8 cellular contexts compared by ENCODE assay signal in genomic region chr11:64165482-64165841, GRCh38. TPM values are rescaled to one million over a fixed set of nuclear protein-coding genes. Genes with fewer than 3 reads are reported as not detected.
DNase-seq lines count a peak whose midpoint lies in the region; ATAC-seq and TF ChIP-seq lines count a peak whose summit lies in the region.

No MANE protein-coding gene starts in this region.

- H4K20me1 ChIP-seq in MM.1S (ENCODE audit: insufficient read depth, low read length), result no peaks in the 10 kb centered on the region
- H4K20me1 ChIP-seq in mammary epithelial cell (ENCODE audit: insufficient read depth, low read length), result no peaks in the 10 kb centered on the region

- DNase-seq in NCI-H1092 treated with DMSO at 0.1 percent for 48 hours (lab: John Stamatoyannopoulos, UW), result peak; percentile 50
- DNase-seq in NCI-H1092 (lab: John Stamatoyannopoulos, UW), result no peak
- no peak for DNase-seq in MM.1S
- no peak for DNase-seq in mammary epithelial cell
- DNase-seq in lower lobe of right lung, result no peak
- no peak for DNase-seq in tibial nerve (ENCODE audit: low spot score in 2 of 2)
- DNase-seq in NCI-H1694 (lab: John Stamatoyannopoulos, UW), result no peak

- in situ Hi-C loops in mammary epithelial cell (cut with MboI; ENCODE audit: low sequenced_read_pairs in 2 of 2), result no loop called here

- BruUV-seq in mammary epithelial cell (replicated peaks; lab: Mats Ljungman, UMichigan), result no TSS peak

- TF ChIP-seq EP300 in tibial nerve (IDR thresholded peaks at IDR 0.05), result no peak

- peaks cover 15% of the 10 kb centered on the region for H3K79me2 ChIP-seq in MM.1S (ENCODE audit: low read length)
- peaks cover 3% of the 10 kb centered on the region for H3K79me2 ChIP-seq in mammary epithelial cell (ENCODE audit: insufficient read depth, low read length)

- H3K4me3 ChIP-seq in MM.1S (ENCODE audit: low read length) (peak overlapping the region; percentile 74), mammary epithelial cell (replicated peaks in 1 of 3; ENCODE audit: insufficient read depth in 1 of 3, low read depth in 2 of 3, low read length in 3 of 3) (peak overlapping the region; percentile 54 to 73 (median 69)), lower lobe of right lung (peak overlapping the region; percentile 87), tibial nerve (peak overlapping the region; percentile 80 to 89 (median 80))

- H3K9me3 ChIP-seq in MM.1S (replicated peaks; ENCODE audit: insufficient read depth, low read length) (no peaks in the 10 kb centered on the region), mammary epithelial cell (replicated peaks; ENCODE audit: insufficient read depth, low read length) (no peaks in the 10 kb centered on the region), lower lobe of right lung (no peaks in the 10 kb centered on the region), tibial nerve (no peaks in the 10 kb centered on the region)

- H3K4me2 ChIP-seq in MM.1S (ENCODE audit: low read depth, low read length) (peak overlapping the region; percentile 83), mammary epithelial cell (ENCODE audit: insufficient read depth, low read depth, low read length) (peak overlapping the region; percentile 86)

- dilution Hi-C loops in mammary epithelial cell (cut with HindIII; ENCODE audit: low sequenced_read_pairs), result no loop called here

- H3F3A ChIP-seq in MM.1S (ENCODE audit: insufficient read depth, low read length), result peaks cover 4% of the 10 kb centered on the region

- H3K36me3 ChIP-seq in MM.1S (replicated peaks; ENCODE audit: insufficient read depth, low read length), result no peaks in the 10 kb centered on the region
- H3K36me3 ChIP-seq in mammary epithelial cell (ENCODE audit: insufficient read depth, low read length), result no peaks in the 10 kb centered on the region
- no peaks in the 10 kb centered on the region for H3K36me3 ChIP-seq in lower lobe of right lung
- H3K36me3 ChIP-seq in tibial nerve, result no peaks in the 10 kb centered on the region

- TF ChIP-seq CTCF in MM.1S (IDR thresholded peaks at IDR 0.05; ENCODE audit: low read length) (no peak), mammary epithelial cell (conservative IDR thresholded peaks at IDR 0.05 in 1 of 2, IDR thresholded peaks at IDR 0.05 in 1 of 2; ENCODE audit: extremely low read depth in 1 of 2, insufficient read depth in 1 of 2, low read depth in 1 of 2, low read length in 2 of 2) (no peak), lower lobe of right lung (IDR thresholded peaks at IDR 0.05) (no peak), tibial nerve (IDR thresholded peaks at IDR 0.05) (no peak)

- CTCF ChIA-PET in mammary epithelial cell (lab: Charles Lee; ENCODE audit: low non-redundant PET), result no interaction called here

- no peak for TF ChIP-seq POLR2A in tibial nerve (IDR thresholded peaks at IDR 0.05)

- H3K9me2 ChIP-seq in MM.1S (replicated peaks; ENCODE audit: insufficient read depth, low read length), result no peaks in the 10 kb centered on the region

- H3K27me3 ChIP-seq in MM.1S (replicated peaks; ENCODE audit: insufficient read depth, low read length) (no peaks in the 10 kb centered on the region), mammary epithelial cell (ENCODE audit: insufficient read depth, low read length) (no peaks in the 10 kb centered on the region), lower lobe of right lung (ENCODE audit: low read depth) (no peaks in the 10 kb centered on the region), tibial nerve (no peaks in the 10 kb centered on the region)

- H3K9ac ChIP-seq in MM.1S (ENCODE audit: low read length), result peak overlapping the region; percentile 75
- no peak overlapping the region for H3K9ac ChIP-seq in mammary epithelial cell (ENCODE audit: insufficient read depth, low read length)

- H3K27ac ChIP-seq in MM.1S (ENCODE audit: low read length) (no peak overlapping the region), mammary epithelial cell (ENCODE audit: insufficient read depth, low read depth, low read length) (no peak overlapping the region), lower lobe of right lung (peak overlapping the region; percentile 84), tibial nerve (peak overlapping the region; percentile 47 to 86 (median 75))

- H3K4me1 ChIP-seq in MM.1S (ENCODE audit: low read length) (0 out of 2 replicates have a peak, but pooled peaks cover 4% of the 10 kb centered on the region), mammary epithelial cell (ENCODE audit: insufficient read depth, low read length) (peaks cover 4% of the 10 kb centered on the region), lower lobe of right lung (peaks cover 23% of the 10 kb centered on the region), tibial nerve (peaks cover 0 to 21% (median 10%) of the 10 kb centered on the region in 4 donors)

- H2AFZ ChIP-seq in MM.1S (ENCODE audit: low read length) (peak overlapping the region; percentile 88), mammary epithelial cell (ENCODE audit: low read depth, low read length) (peak overlapping the region; percentile 88)

- WGBS in mammary epithelial cell (ENCODE audit: low coverage, missing lambda C conversion rate), result 0% methylated on average over 1 of the region's 32 CpGs
- WGBS in tibial nerve, 2 donors, result 1 to 2% methylated on average over 11 to 12 of the region's 32 CpGs

- intact Hi-C loops in mammary epithelial cell (cut with micrococcal nuclease), result no loop called here
- intact Hi-C loops in lower lobe of right lung (cut with DNase I), result no loop called here

- peak; percentile 5 to 30 for ATAC-seq in lower lobe of right lung
- ATAC-seq in HG03108 (IDR thresholded peaks at IDR 0.05; ENCODE audit: unreplicated experiment), result no peak

RNA-seq across cellular contexts. Expression of gene MACROD1, which starts 0.5 kb away (rescaled TPM):
- total RNA-seq in mammary epithelial cell (10 to 100 TPM; 11.4 to 13.2 TPM), lower lobe of right lung (15.0 TPM), tibial nerve (10 to 100 TPM; 30.6 to 45.0 (median 35.0) TPM)
- polyA plus RNA-seq in mammary epithelial cell, result 6.6 TPM
- not detected for polyA minus RNA-seq in mammary epithelial cell

RNA-seq across cellular contexts. Expression of gene STIP1, which starts 20.5 kb away (rescaled TPM):
- 100 to 1,000 TPM; 105 to 173 TPM for total RNA-seq in mammary epithelial cell
- polyA plus RNA-seq in mammary epithelial cell, result 187 TPM
- 270 TPM for polyA minus RNA-seq in mammary epithelial cell
- 125 TPM for total RNA-seq in lower lobe of right lung
- total RNA-seq in tibial nerve, result 100 to 1,000 TPM in 1 of 4 donors, 10 to 100 TPM in 3; 53.3 to 109 (median 79.8) TPM

RNA-seq across cellular contexts. Expression of gene FERMT3, which starts 41.1 kb away (rescaled TPM):
- total RNA-seq in mammary epithelial cell (1 to 10 TPM; 1.5 to 1.9 TPM), lower lobe of right lung (92.0 TPM), tibial nerve (10 to 100 TPM; 17.2 to 83.1 (median 29.6) TPM)
- 0.58 TPM for polyA plus RNA-seq in mammary epithelial cell
- polyA minus RNA-seq in mammary epithelial cell, result not detected

Comparison
In these comparisons a context has a peak if more than half of its experiments do, and no peak if none do; other contexts are left out.
1. H3K27ac ChIP-seq: peak in lower lobe of right lung (single experiment) and tibial nerve (4 of 4); none in MM.1S (single experiment) and mammary epithelial cell (single experiment).
2. RNA of gene FERMT3, which starts 41.1 kb away (total RNA-seq): 92.0 TPM in lower lobe of right lung (single experiment) and 17.2 to 83.1 TPM in tibial nerve; 1.5 to 1.9 TPM in mammary epithelial cell; every median in the first group is over 4 times any median in the second.
3. Peak in every context shown above with its lines, with median percentiles within 50 percentile points of each other: H3K4me3 ChIP-seq.